1 cellular context compared by ENCODE assay signal in the genomic region with DNA sequence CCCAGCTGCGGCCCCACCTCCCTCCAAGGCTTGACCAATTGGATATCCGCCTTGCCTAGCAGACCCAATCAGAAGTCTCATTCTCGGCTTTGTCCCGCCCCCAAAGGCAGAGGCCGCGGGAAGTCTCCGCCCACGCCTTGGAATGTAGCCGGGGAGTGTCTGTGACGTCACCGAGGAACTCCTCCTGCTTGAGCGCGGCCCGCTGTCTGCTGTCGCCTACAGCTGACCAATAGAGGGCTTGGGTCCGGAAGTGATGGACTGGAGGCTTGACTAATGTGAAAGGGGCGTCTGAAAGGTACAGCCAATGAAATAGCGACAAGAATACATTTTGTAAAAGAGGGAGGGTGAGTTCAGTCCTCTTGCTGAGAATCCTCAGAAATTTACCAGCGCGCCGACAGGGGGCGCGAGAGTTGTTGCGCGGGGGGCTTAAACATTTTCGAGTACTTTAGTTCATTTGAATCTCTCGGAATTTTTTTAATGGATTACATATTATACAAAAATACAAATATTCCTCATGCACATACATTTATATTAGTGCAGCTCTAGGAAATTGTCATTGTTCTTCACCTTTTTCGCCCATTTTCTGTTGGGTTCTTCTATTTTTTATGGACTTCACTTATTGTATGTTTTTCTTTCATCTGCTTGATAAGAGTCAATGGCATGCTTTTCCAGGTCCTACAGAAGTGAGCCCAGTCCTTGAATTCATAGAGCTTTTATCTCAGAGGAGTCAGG.
TF ChIP-seq lines count a peak whose summit lies in the region.

No MANE protein-coding gene starts in this region.

TF ChIP-seq in HEK293, 187 proteins besides CTCF, POLR2A, EP300 and RAD21 (continued from another document and continues in another):
- TF ChIP-seq ZBTB49 (tag by site-specific recombination; IDR thresholded peaks at IDR 0.05; ENCODE audit: low read depth) (no peak), ZNF350 (tag by site-specific recombination; IDR thresholded peaks at IDR 0.05) (no peak), SP3 (tag by site-specific recombination; IDR thresholded peaks at IDR 0.05) (peak; percentile 82), ZBTB1 (tag by site-specific recombination; IDR thresholded peaks at IDR 0.05) (no peak), ZNF114 (tag by site-specific recombination; IDR thresholded peaks at IDR 0.05) (no peak), ZNF518A (tag by site-specific recombination; conservative IDR thresholded peaks at IDR 0.05; ENCODE audit: low read depth) (peak; percentile 23; the same call in 1 of the 2 replicates), KLF16 (tag by site-specific recombination; IDR thresholded peaks at IDR 0.05) (no peak), EGR2 (tag by site-specific recombination; IDR thresholded peaks at IDR 0.05; ENCODE audit: low read depth) (peak; percentile 64; the same call in 1 of the 2 replicates), YY1 (tag by site-specific recombination; IDR thresholded peaks at IDR 0.05) (peak; percentile 21; the same call in 1 of the 2 replicates), ZNF112 (tag by site-specific recombination; IDR thresholded peaks at IDR 0.05) (no peak), ZNF449 (tag by site-specific recombination; IDR thresholded peaks at IDR 0.05) (no peak), ZNF639 (tag by site-specific recombination; IDR thresholded peaks at IDR 0.05) (no peak), BCL11A (tag by site-specific recombination; IDR thresholded peaks at IDR 0.05; ENCODE audit: low read depth) (no peak), ZNF629 (tag by site-specific recombination; IDR thresholded peaks at IDR 0.05) (peak; percentile 99), ZNF239 (tag by site-specific recombination; IDR thresholded peaks at IDR 0.05) (no peak), ZBTB21 (tag by site-specific recombination; IDR thresholded peaks at IDR 0.05) (peak; percentile 97), ZNF366 (tag by site-specific recombination; conservative IDR thresholded peaks at IDR 0.05) (no peak), ZNF248 (tag by site-specific recombination; IDR thresholded peaks at IDR 0.05) (no peak), ZNF10 (tag by site-specific recombination; IDR thresholded peaks at IDR 0.05) (peak; percentile 97), ZIC2 (tag by site-specific recombination; IDR thresholded peaks at IDR 0.05) (no peak), ZNF146 (tag by site-specific recombination; IDR thresholded peaks at IDR 0.05) (no peak), SCRT2 (tag by site-specific recombination; IDR thresholded peaks at IDR 0.05) (no peak), ZNF626 (tag by site-specific recombination; IDR thresholded peaks at IDR 0.05) (no peak), PRDM10 (tag by site-specific recombination; IDR thresholded peaks at IDR 0.05) (peak; percentile 43; the same call in 1 of the 2 replicates), SP2 (tag by site-specific recombination; IDR thresholded peaks at IDR 0.05) (peak; percentile 98), ZNF623 (tag by site-specific recombination; IDR thresholded peaks at IDR 0.05) (no peak), TCF7L2 (IDR thresholded peaks at IDR 0.05; ENCODE audit: borderline replicate concordance, low read depth, low read length) (no peak), GLIS1 (tag by site-specific recombination; IDR thresholded peaks at IDR 0.05) (0 out of 2 replicates have a peak, but pooled peaks have one; percentile 0), REPIN1 (tag by site-specific recombination; IDR thresholded peaks at IDR 0.05; ENCODE audit: low read depth) (no peak), ZBTB8A (tag by site-specific recombination; IDR thresholded peaks at IDR 0.05) (no peak), ZNF660 (tag by site-specific recombination; IDR thresholded peaks at IDR 0.05) (peak; percentile 66; the same call in 1 of the 2 replicates), KLF8 (tag by site-specific recombination; IDR thresholded peaks at IDR 0.05) (peak; percentile 60; the same call in 1 of the 2 replicates), HOXC10 (CRISPR knock-in tag; IDR thresholded peaks at IDR 0.05) (no peak), ZNF580 (tag by site-specific recombination; IDR thresholded peaks at IDR 0.05) (no peak), ZNF324 (tag by site-specific recombination; IDR thresholded peaks at IDR 0.05) (no peak), SETDB1 (IDR thresholded peaks at IDR 0.05; ENCODE audit: insufficient read length, low read length) (peak; percentile 27), ZNF157 (tag by site-specific recombination; IDR thresholded peaks at IDR 0.05) (no peak), ZNF211 (tag by site-specific recombination; IDR thresholded peaks at IDR 0.05; ENCODE audit: low read depth) (no peak), INSM2 (tag by site-specific recombination; IDR thresholded peaks at IDR 0.05) (no peak), PRDM1 (tag by site-specific recombination; IDR thresholded peaks at IDR 0.05) (no peak), ZNF341 (tag by site-specific recombination; IDR thresholded peaks at IDR 0.05; ENCODE audit: low read depth) (no peak), IKZF3 (tag by site-specific recombination; IDR thresholded peaks at IDR 0.05) (peak; percentile 89)
- TF ChIP-seq, protein P1, sequence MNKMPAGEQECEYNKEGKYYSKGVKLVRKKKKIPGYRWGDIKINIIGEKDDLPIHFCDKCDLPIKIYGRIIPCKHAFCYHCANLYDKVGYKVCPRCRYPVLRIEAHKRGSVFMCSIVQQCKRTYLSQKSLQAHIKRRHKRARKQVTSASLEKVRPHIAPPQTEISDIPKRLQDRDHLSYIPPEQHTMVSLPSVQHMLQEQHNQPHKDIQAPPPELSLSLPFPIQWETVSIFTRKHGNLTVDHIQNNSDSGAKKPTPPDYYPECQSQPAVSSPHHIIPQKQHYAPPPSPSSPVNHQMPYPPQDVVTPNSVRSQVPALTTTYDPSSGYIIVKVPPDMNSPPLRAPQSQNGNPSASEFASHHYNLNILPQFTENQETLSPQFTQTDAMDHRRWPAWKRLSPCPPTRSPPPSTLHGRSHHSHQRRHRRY (tag by site-specific recombination; IDR thresholded peaks at IDR 0.05): no peak
